26 cellular contexts compared by ENCODE assay signal in genomic region chr3:47452460-47453215, GRCh38.
"Had no signal": no experiment of that assay in that cellular context is flagged by ENCODE, and none has a peak within 500 bp of the region (broad histone marks: within the 10 kb centered on the region; RNA-seq: fewer than 3 reads in every experiment).

No MANE protein-coding gene starts in this region.

- H3K27ac ChIP-seq: ascending aorta, body of pancreas, Peyer's patch, RWPE1, SJSA1 had no signal

- H3K9me3 ChIP-seq: ascending aorta, body of pancreas, Peyer's patch, SJSA1 had no signal

- H3K4me3 ChIP-seq: ascending aorta, body of pancreas, K562, Peyer's patch, SJSA1 had no signal

- ATAC-seq: activated CD8-positive, alpha-beta memory T cell treated with anti-CD3 and anti-CD28 coated beads, Interleukin-2, amount 10 ng/mL, durations not matched to agents 7 days and 5 days; body of pancreas; K562; SK-N-SH treated with all-trans-retinoic acid at 6 μM for 48 hours had no signal

- H3K36me3 ChIP-seq: ascending aorta, Peyer's patch, SJSA1 had no signal

- H3K27me3 ChIP-seq: ascending aorta, body of pancreas, Peyer's patch, SJSA1 had no signal

- H3K4me1 ChIP-seq: Peyer's patch, SJSA1 had no signal

- DNase-seq: activated B cell treated with CpG ODN at 0.5 μM for 24 hours; activated CD4-positive, alpha-beta T cell treated with anti-CD3 and anti-CD28 coated beads for 1 hour; activated CD4-positive, alpha-beta T cell treated with anti-CD3 and anti-CD28 coated beads, Interleukin-2, amount 10 ng/mL, durations not matched to agents 24 days and 14 days; activated CD4-positive, alpha-beta T cell treated with anti-CD3 and anti-CD28 coated beads, Interleukin-2, amount 50 U/mL, for 48 hours; activated CD8-positive, alpha-beta memory T cell treated with anti-CD3 and anti-CD28 coated beads, Interleukin-2, amount 10 ng/mL, durations not matched to agents 7 days and 5 days; activated effector memory CD4-positive, alpha-beta T cell treated with Interleukin-2 at 50 U/mL for 16 hours; activated naive CD4-positive, alpha-beta T cell; activated T-cell treated with anti-CD3 and anti-CD28 coated beads, Interleukin-2, amount 50 U/mL, for 24 hours; amniotic stem cell; body of pancreas; Karpas-422; MM.1S; NCI-H1105; NCI-H1436; NCI-H1694 treated with DMSO at 0.1 percent for 48 hours; NCI-H2029 treated with DMSO at 0.1 percent for 48 hours; NCI-H510A treated with DMSO at 0.1 percent for 48 hours; NCI-H69; Peyer's patch; Right ventricle myocardium superior; SW 1271 had no signal
